8 cellular contexts compared by ENCODE assay signal in genomic region chr6:159074120-159074684, GRCh38. TPM values are rescaled to one million over a fixed set of nuclear protein-coding genes. Genes with fewer than 3 reads are reported as not detected.
DNase-seq lines count a peak whose midpoint lies in the region; ATAC-seq and TF ChIP-seq lines count a peak whose summit lies in the region.

No MANE protein-coding gene starts in this region.

- intact Hi-C loops in heart left ventricle (cut with DNase I), result no loop called here
- intact Hi-C loops in Right ventricle myocardium inferior (cut with DNase I), result no loop called here
- intact Hi-C loops in head of caudate nucleus (cut with DNase I), result no loop called here
- intact Hi-C loops in uterus (cut with DNase I; ENCODE audit: low total_unique reads), result no loop called here
- intact Hi-C loops in CD8-positive, alpha-beta T cell (cut with DNase I, micrococcal nuclease), result no loop called here

- no peak overlapping the region for H3K27ac Mint-ChIP-seq in CD8-positive, alpha-beta T cell
- no peak overlapping the region for H3K27ac Mint-ChIP-seq in stimulated activated naive CD8-positive, alpha-beta T cell treated with anti-CD3 and anti-CD28 coated beads, Interleukin-15, amount 100 ng/mL, for 72 hours

- H3K9me3 Mint-ChIP-seq in CD8-positive, alpha-beta T cell, result no peaks in the 10 kb centered on the region
- H3K9me3 Mint-ChIP-seq in stimulated activated naive CD8-positive, alpha-beta T cell treated with anti-CD3 and anti-CD28 coated beads, Interleukin-15, amount 100 ng/mL, for 72 hours, result no peaks in the 10 kb centered on the region

- no peaks in the 10 kb centered on the region for H3K36me3 ChIP-seq in heart left ventricle
- H3K36me3 ChIP-seq in smooth muscle cell (ENCODE audit: low read depth), result no peaks in the 10 kb centered on the region
- H3K36me3 ChIP-seq in uterus, result no peaks in the 10 kb centered on the region
- no peaks in the 10 kb centered on the region for H3K36me3 ChIP-seq in CD8-positive, alpha-beta T cell (ENCODE audit: insufficient read depth, low read length)

- H3K36me3 Mint-ChIP-seq in CD8-positive, alpha-beta T cell, result no peaks in the 10 kb centered on the region

- no peaks in the 10 kb centered on the region for H3F3A ChIP-seq in smooth muscle cell (ENCODE audit: low read depth)

- CTCF ChIA-PET in CD8-positive, alpha-beta T cell (lab: Charles Lee), result interaction anchor here (1.5 to 2.0 kb wide), 2 partner anchors 30 to 31 kb away, joined by 3 to 5 read pairs; no protein-coding TSS in a partner anchor

- H3K4me3 ChIP-seq in heart left ventricle, result peak overlapping the region in 7 of 12 donors; percentile 20 to 43 (median 34)
- H3K4me3 ChIP-seq in smooth muscle cell, result peak overlapping the region; percentile 37
- no peak overlapping the region for H3K4me3 ChIP-seq in uterus
- no peak overlapping the region for H3K4me3 ChIP-seq in CD8-positive, alpha-beta T cell (ENCODE audit: low read depth, low read length)

- H3K9me3 ChIP-seq in heart left ventricle (no peaks in the 10 kb centered on the region), smooth muscle cell (replicated peaks; ENCODE audit: low read depth) (no peaks in the 10 kb centered on the region), uterus (no peaks in the 10 kb centered on the region)
- no peaks in the 10 kb centered on the region for H3K9me3 ChIP-seq in CD8-positive, alpha-beta T cell (ENCODE audit: low read length)

- ATAC-seq in heart left ventricle (peak in 3 of 4 donors; percentile 49 to 79 (median 71)), Right ventricle myocardium inferior (no peak)
- ATAC-seq in CD8-positive, alpha-beta T cell, result no peak
- ATAC-seq in stimulated activated naive CD8-positive, alpha-beta T cell treated with anti-CD3 and anti-CD28 coated beads, Interleukin-15, amount 100 ng/mL, for 72 hours, result no peak

- no peak for TF ChIP-seq POLR2A in heart left ventricle (IDR thresholded peaks at IDR 0.05)
- no peak for TF ChIP-seq POLR2A in uterus (IDR thresholded peaks at IDR 0.05)

- DNase-seq in heart left ventricle (no peak), Right ventricle myocardium inferior (ENCODE audit: missing footprints) (no peak), SW480 (ENCODE audit: low spot score) (peak; percentile 42), head of caudate nucleus (peak in 37 of 42 donors; percentile 10 to 89 (median 67)), smooth muscle cell (lab: John Stamatoyannopoulos, UW; ENCODE audit: unreplicated experiment) (no peak), uterus (no peak)
- DNase-seq in CD8-positive, alpha-beta T cell, result no peak
- DNase-seq in stimulated activated naive CD8-positive, alpha-beta T cell treated with anti-CD3 and anti-CD28 coated beads, Interleukin-15, amount 100 ng/mL, for 72 hours, result no peak

- POLR2A ChIA-PET in CD8-positive, alpha-beta T cell (lab: Charles Lee), result interaction anchor here (1.5 kb wide), 1 partner anchor 11 kb away, joined by 10 read pairs; no protein-coding TSS in a partner anchor

- H3K9ac ChIP-seq in smooth muscle cell (ENCODE audit: low read depth), result no peak overlapping the region

- peaks cover 0 to 18% (median 0%) of the 10 kb centered on the region in 12 donors for H3K4me1 ChIP-seq in heart left ventricle
- peaks cover 4% of the 10 kb centered on the region for H3K4me1 ChIP-seq in smooth muscle cell (ENCODE audit: low read depth)
- H3K4me1 ChIP-seq in uterus, result no peaks in the 10 kb centered on the region
- peaks cover 22% of the 10 kb centered on the region for H3K4me1 ChIP-seq in CD8-positive, alpha-beta T cell (ENCODE audit: insufficient read depth, low read length)

- H2AFZ ChIP-seq in smooth muscle cell (ENCODE audit: low read depth), result peak overlapping the region; percentile 23

- no peak overlapping the region for H3K4me3 Mint-ChIP-seq in CD8-positive, alpha-beta T cell
- peak overlapping the region in 1 of 2 donors; percentile 63 for H3K4me3 Mint-ChIP-seq in stimulated activated naive CD8-positive, alpha-beta T cell treated with anti-CD3 and anti-CD28 coated beads, Interleukin-15, amount 100 ng/mL, for 72 hours

- TF ChIP-seq CTCF in heart left ventricle (IDR thresholded peaks at IDR 0.05) (no peak), smooth muscle cell (IDR thresholded peaks at IDR 0.05; ENCODE audit: borderline replicate concordance, insufficient read depth, poor library complexity, severe bottlenecking) (no peak), uterus (IDR thresholded peaks at IDR 0.05) (no peak)
- no peak for TF ChIP-seq CTCF in CD8-positive, alpha-beta T cell (IDR thresholded peaks at IDR 0.05)

- no peaks in the 10 kb centered on the region for H3K27me3 Mint-ChIP-seq in CD8-positive, alpha-beta T cell (ENCODE audit: low read depth)
- H3K27me3 Mint-ChIP-seq in stimulated activated naive CD8-positive, alpha-beta T cell treated with anti-CD3 and anti-CD28 coated beads, Interleukin-15, amount 100 ng/mL, for 72 hours, result no peaks in the 10 kb centered on the region

- H4K20me1 ChIP-seq in smooth muscle cell (ENCODE audit: low read depth), result no peaks in the 10 kb centered on the region

- H3K27me3 ChIP-seq in heart left ventricle, result peaks cover 0 to 63% (median 3%) of the 10 kb centered on the region in 9 donors
- peaks cover 14% of the 10 kb centered on the region for H3K27me3 ChIP-seq in smooth muscle cell (ENCODE audit: low read depth)
- H3K27me3 ChIP-seq in uterus, result no peaks in the 10 kb centered on the region
- H3K27me3 ChIP-seq in CD8-positive, alpha-beta T cell (ENCODE audit: insufficient read depth, low read length), result no peaks in the 10 kb centered on the region

- peak overlapping the region; percentile 57 for H3K4me2 ChIP-seq in smooth muscle cell

- 17 to 41% (median 33%) methylated on average over 3 of the region's 3 CpGs for WGBS in heart left ventricle, 4 donors
- 39% methylated on average over 3 of the region's 3 CpGs for WGBS in smooth muscle cell (ENCODE audit: low lambda C conversion rate)

- H3K79me2 ChIP-seq in smooth muscle cell (ENCODE audit: low read depth), result no peaks in the 10 kb centered on the region

- peaks cover 46% of the 10 kb centered on the region for H3K4me1 Mint-ChIP-seq in CD8-positive, alpha-beta T cell (ENCODE audit: low read depth)
- H3K4me1 Mint-ChIP-seq in stimulated activated naive CD8-positive, alpha-beta T cell treated with anti-CD3 and anti-CD28 coated beads, Interleukin-15, amount 100 ng/mL, for 72 hours, result peaks cover 83% of the 10 kb centered on the region

- no peak overlapping the region for H3K27ac ChIP-seq in heart left ventricle
- H3K27ac ChIP-seq in smooth muscle cell (ENCODE audit: low read depth), result no peak overlapping the region
- no peak overlapping the region for H3K27ac ChIP-seq in uterus
- H3K27ac ChIP-seq in CD8-positive, alpha-beta T cell (ENCODE audit: low read depth, low read length), result no peak overlapping the region

RNA-seq across cellular contexts. Expression of gene TAGAP, which starts 29.4 kb away (rescaled TPM):
- total RNA-seq in heart left ventricle (1 to 10 TPM in 6 of 9 donors, under 1 TPM in 3; 0.51 to 9.3 (median 1.4) TPM), Right ventricle myocardium inferior (1.7 TPM), smooth muscle cell (not detected in 2 replicates), uterus (1 to 10 TPM; 1.7 to 8.5 (median 3.3) TPM)
- polyA plus RNA-seq in heart left ventricle (under 1 TPM; 0.23 to 0.32 TPM), smooth muscle cell (not detected in 2 replicates)
- total RNA-seq in CD8-positive, alpha-beta T cell, result 100 to 1,000 TPM; 136 to 137 TPM

Comparison
In these comparisons a context has a peak if more than half of its experiments do, and no peak if none do; other contexts are left out.
1. ATAC-seq: peak in heart left ventricle (3 of 4); none in Right ventricle myocardium inferior (single experiment), CD8-positive, alpha-beta T cell (single experiment) and stimulated activated naive CD8-positive, alpha-beta T cell treated with anti-CD3 and anti-CD28 coated beads, Interleukin-15, amount 100 ng/mL, for 72 hours (single experiment).
2. DNase-seq: peak in SW480 (single experiment) and head of caudate nucleus (37 of 42); none in heart left ventricle (0 of 5), Right ventricle myocardium inferior (single experiment), smooth muscle cell (single experiment), uterus (0 of 2), CD8-positive, alpha-beta T cell (0 of 7) and stimulated activated naive CD8-positive, alpha-beta T cell treated with anti-CD3 and anti-CD28 coated beads, Interleukin-15, amount 100 ng/mL, for 72 hours (0 of 2).
3. H3K4me3 ChIP-seq: peak in heart left ventricle (7 of 12) and smooth muscle cell (single experiment); none in uterus (0 of 2) and CD8-positive, alpha-beta T cell (single experiment).
4. RNA of gene TAGAP, which starts 29.4 kb away (total RNA-seq): 136 to 137 TPM in CD8-positive, alpha-beta T cell; 1.7 to 8.5 TPM in uterus, 1.7 TPM in Right ventricle myocardium inferior (single experiment), 0.51 to 9.3 TPM in heart left ventricle and not detected in smooth muscle cell; every median in the first group is over 10 times any median in the second.